In genomic region chr15:77541421-77542181, GRCh38 we compare ENCODE assay signal across 11 cellular contexts.
A peak's percentile ranks its signal among the peaks of the same experiment; 100 is the strongest.
DNase-seq lines count a peak whose midpoint lies in the region; ATAC-seq and TF ChIP-seq lines count a peak whose summit lies in the region.
"Had no signal": no experiment of that assay in that cellular context is flagged by ENCODE, and none has a peak within 500 bp of the region (broad histone marks: within the 10 kb centered on the region; RNA-seq: fewer than 3 reads in every experiment).

No MANE protein-coding gene starts in this region.

- in situ Hi-C loops in G401 (cut with HindIII; ENCODE audit: low sequenced_read_pairs) = loop anchor here (10.0 kb wide), 1 partner anchor 63 kb away; no protein-coding TSS in a partner anchor

- H3K36me3 ChIP-seq in heart right ventricle = no peaks in the 10 kb centered on the region

- H3K4me3 Mint-ChIP-seq in osteocyte (ENCODE audit: unreplicated experiment) = peak overlapping the region; percentile 38
- no peak overlapping the region for H3K4me3 Mint-ChIP-seq in activated CD4-positive, alpha-beta memory T cell treated with anti-CD3 and anti-CD28 coated beads for 36 hours

- ATAC-seq in heart right ventricle (peak in 7 of 8 donors; percentile 8 to 59 (median 39)), HG02852 (IDR thresholded peaks at IDR 0.05; ENCODE audit: unreplicated experiment) (no peak)

- peak overlapping the region; percentile 88 for H3K27ac Mint-ChIP-seq in osteocyte (ENCODE audit: unreplicated experiment)
- no peak overlapping the region for H3K27ac Mint-ChIP-seq in activated CD4-positive, alpha-beta memory T cell treated with anti-CD3 and anti-CD28 coated beads for 36 hours

- TF ChIP-seq CTCF in heart right ventricle (IDR thresholded peaks at IDR 0.05) (no peak), osteocyte (IDR thresholded peaks at IDR 0.05) (no peak)

- CTCF ChIA-PET in activated CD4-positive, alpha-beta memory T cell treated with anti-CD3 and anti-CD28 coated beads for 36 hours (lab: Charles Lee) = interaction anchor here (0.5 to 2.3 kb wide), 5 partner anchors 10 to 568 kb away, joined by 3 to 26 read pairs (median 6); no protein-coding TSS in a partner anchor

- no peaks in the 10 kb centered on the region for H3K9me3 ChIP-seq in heart right ventricle

- POLR2A ChIA-PET in activated CD4-positive, alpha-beta memory T cell treated with anti-CD3 and anti-CD28 coated beads for 36 hours (lab: Charles Lee) = no interaction called here

- H3K27ac ChIP-seq in heart right ventricle = peak overlapping the region; percentile 30 to 87 (median 69)

- intact Hi-C loops in heart right ventricle (cut with DNase I) = loop anchor here (2.0 to 10.0 kb wide), 19 partner anchors 34 to 517 kb away; partner anchors contain the start of genes HMG20A (in 2 of the 10) and PEAK1 (in 2 of the 10)
- intact Hi-C loops in activated CD4-positive, alpha-beta memory T cell treated with anti-CD3 and anti-CD28 coated beads for 36 hours (cut with micrococcal nuclease) = loop anchor here (10.0 kb wide), 1 partner anchor 567 kb away; no protein-coding TSS in a partner anchor

- DNase-seq in G401 (ENCODE audit: low spot score) (peak; percentile 30), anterior cingulate cortex (lab: John Stamatoyannopoulos, UW) (peak in 51 of 58 donors; percentile 28 to 87 (median 70)), heart right ventricle (peak; percentile 43), osteocyte (ENCODE audit: extremely low spot score, unreplicated experiment) (no peak)
- DNase-seq in stimulated activated CD4-positive, alpha-beta T cell treated with anti-CD3 and anti-CD28 coated beads, Interleukin-4, amount 100 ng/mL, for 24 hours = no peak
- DNase-seq in activated CD4-positive, alpha-beta T cell treated with anti-CD3 and anti-CD28 coated beads, Interleukin-2, amount 50 U/mL, for 1 hour = no peak
- no peak for DNase-seq in activated CD4-positive, alpha-beta memory T cell treated with anti-CD3 and anti-CD28 coated beads for 36 hours
- DNase-seq: activated CD4-positive, alpha-beta T cell treated with anti-CD3 and anti-CD28 coated beads for 48 hours; amniotic stem cell; CD8-positive, alpha-beta memory T cell had no signal

- H3K36me3 Mint-ChIP-seq in osteocyte (ENCODE audit: unreplicated experiment) = no peaks in the 10 kb centered on the region
- no peaks in the 10 kb centered on the region for H3K36me3 Mint-ChIP-seq in activated CD4-positive, alpha-beta memory T cell treated with anti-CD3 and anti-CD28 coated beads for 36 hours
- H3K36me3 Mint-ChIP-seq: CD8-positive, alpha-beta memory T cell had no signal

- H3K4me1 Mint-ChIP-seq in osteocyte (ENCODE audit: unreplicated experiment) = peaks cover 51% of the 10 kb centered on the region
- peaks cover 8% of the 10 kb centered on the region for H3K4me1 Mint-ChIP-seq in activated CD4-positive, alpha-beta memory T cell treated with anti-CD3 and anti-CD28 coated beads for 36 hours (ENCODE audit: low read depth)

- WGBS in heart right ventricle, 2 donors = 54 to 60% methylated on average over 13 of the region's 13 CpGs

- no peaks in the 10 kb centered on the region for H3K9me3 Mint-ChIP-seq in osteocyte (ENCODE audit: unreplicated experiment)
- no peaks in the 10 kb centered on the region for H3K9me3 Mint-ChIP-seq in activated CD4-positive, alpha-beta memory T cell treated with anti-CD3 and anti-CD28 coated beads for 36 hours
- H3K9me3 Mint-ChIP-seq: CD8-positive, alpha-beta memory T cell had no signal

- H3K4me3 ChIP-seq in heart right ventricle = no peak overlapping the region

- peaks cover 22 to 72% (median 55%) of the 10 kb centered on the region in 9 donors for H3K4me1 ChIP-seq in heart right ventricle

- no peaks in the 10 kb centered on the region for H3K27me3 ChIP-seq in heart right ventricle

- H3K27me3 Mint-ChIP-seq in osteocyte (ENCODE audit: unreplicated experiment) = no peaks in the 10 kb centered on the region
- peaks cover 4% of the 10 kb centered on the region for H3K27me3 Mint-ChIP-seq in activated CD4-positive, alpha-beta memory T cell treated with anti-CD3 and anti-CD28 coated beads for 36 hours

Comparison
In these comparisons a context has a peak if more than half of its experiments do, and no peak if none do; other contexts are left out.
1. DNase-seq: peak in G401 (single experiment), anterior cingulate cortex (51 of 58) and heart right ventricle (2 of 2); none in osteocyte (single experiment), stimulated activated CD4-positive, alpha-beta T cell treated with anti-CD3 and anti-CD28 coated beads, Interleukin-4, amount 100 ng/mL, for 24 hours (single experiment), activated CD4-positive, alpha-beta T cell treated with anti-CD3 and anti-CD28 coated beads, Interleukin-2, amount 50 U/mL, for 1 hour (single experiment) and activated CD4-positive, alpha-beta memory T cell treated with anti-CD3 and anti-CD28 coated beads for 36 hours (single experiment).